ENCODE assay signal across 16 cellular contexts in the genomic region with DNA sequence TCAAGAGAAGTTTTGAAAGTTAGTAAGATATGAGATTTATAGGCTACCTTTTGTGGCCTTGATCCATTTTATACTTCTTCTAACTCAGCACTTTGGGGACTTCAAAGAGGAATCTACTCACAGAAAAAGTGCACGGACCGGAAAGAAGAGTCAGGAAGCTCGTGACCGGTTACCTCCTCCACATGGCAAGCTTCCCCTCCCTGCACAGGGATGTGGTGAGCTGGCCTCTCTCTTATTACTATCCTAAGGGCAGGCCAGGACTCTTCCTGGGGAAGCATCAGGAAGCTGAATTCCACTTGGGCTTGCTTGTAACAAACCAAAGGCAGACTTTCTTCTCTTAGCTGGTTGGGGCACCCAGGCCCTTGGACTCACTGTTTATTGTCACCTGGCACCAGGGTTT.
"Had no signal": no experiment of that assay in that cellular context is flagged by ENCODE, and none has a peak within 500 bp of the region (broad histone marks: within the 10 kb centered on the region; RNA-seq: fewer than 3 reads in every experiment).

No MANE protein-coding gene starts in this region.

- DNase-seq: activated CD4-positive, alpha-beta T cell treated with anti-CD3 and anti-CD28 coated beads for 4 hours; activated CD8-positive, alpha-beta T cell treated with anti-CD3 and anti-CD28 coated beads, Interleukin-2, amount 10 ng/mL, durations not matched to agents 7 days and 5 days; activated naive CD4-positive, alpha-beta T cell treated with Interleukin-2 at 50 U/mL for 16 hours; colonic mucosa; effector CD4-positive, alpha-beta T cell; psoas muscle; stimulated activated CD4-positive, alpha-beta T cell treated with anti-CD3 and anti-CD28 coated beads, Interleukin-12 subunit alpha, Interleukin-12 subunit beta, amount 100 ng/mL, for 4 hours; stimulated activated naive CD8-positive, alpha-beta T cell treated with anti-CD3 and anti-CD28 coated beads, Interleukin-15, Interleukin-2, amounts not matched to agents 100 U/mL and 50 U/mL, for 24 hours; T-helper 1 cell; upper lobe of right lung; WERI-Rb-1 had no signal

- H3K4me1 ChIP-seq: colonic mucosa, psoas muscle, suprapubic skin, upper lobe of right lung had no signal

- H3K4me3 ChIP-seq: colonic mucosa, hepatocyte, psoas muscle, suprapubic skin, upper lobe of right lung had no signal

- H3K4me3 Mint-ChIP-seq: activated CD8-positive, alpha-beta T cell treated with anti-CD3 and anti-CD28 coated beads, Interleukin-2, amount 10 ng/mL, durations not matched to agents 7 days and 5 days; activated T-helper 1 cell treated with anti-CD3 and anti-CD28 coated beads, Interleukin-12 subunit alpha, Interleukin-12 subunit beta, Interleukin-2, Interleukin-4 antibody, amounts not matched to agents 30 ng/mL and 10 ng/mL and 1 ng/mL, durations not matched to agents 14 hours and 24 hours and 36 hours; natural killer cell treated with Interleukin-12 subunit alpha and Interleukin-12 subunit beta and Interleukin-15 and Interleukin-18, amount 100 ng/mL, for 72 hours had no signal

- H3K36me3 Mint-ChIP-seq: natural killer cell treated with Interleukin-12 subunit alpha and Interleukin-12 subunit beta and Interleukin-15 and Interleukin-18, amount 100 ng/mL, for 72 hours had no signal

- ATAC-seq: activated CD8-positive, alpha-beta T cell treated with anti-CD3 and anti-CD28 coated beads, Interleukin-2, amount 10 ng/mL, durations not matched to agents 7 days and 5 days; natural killer cell treated with Interleukin-12 subunit alpha and Interleukin-12 subunit beta and Interleukin-15 and Interleukin-18, amount 100 ng/mL, for 72 hours; psoas muscle; stimulated activated naive CD8-positive, alpha-beta T cell treated with anti-CD3 and anti-CD28 coated beads, Interleukin-15, Interleukin-2, amounts not matched to agents 100 U/mL and 50 U/mL, for 24 hours; upper lobe of right lung had no signal

- H3K27ac Mint-ChIP-seq: activated CD8-positive, alpha-beta T cell treated with anti-CD3 and anti-CD28 coated beads, Interleukin-2, amount 10 ng/mL, durations not matched to agents 7 days and 5 days; activated T-helper 1 cell treated with anti-CD3 and anti-CD28 coated beads, Interleukin-12 subunit alpha, Interleukin-12 subunit beta, Interleukin-2, Interleukin-4 antibody, amounts not matched to agents 30 ng/mL and 10 ng/mL and 1 ng/mL, durations not matched to agents 14 hours and 24 hours and 36 hours; natural killer cell treated with Interleukin-12 subunit alpha and Interleukin-12 subunit beta and Interleukin-15 and Interleukin-18, amount 100 ng/mL, for 72 hours had no signal

- FAIRE-seq: astrocyte had no signal

- H3K27ac ChIP-seq: colonic mucosa, hepatocyte, psoas muscle, suprapubic skin, upper lobe of right lung, WERI-Rb-1 had no signal

- H3K4me2 ChIP-seq: hepatocyte had no signal

- H3K27me3 Mint-ChIP-seq: natural killer cell treated with Interleukin-12 subunit alpha and Interleukin-12 subunit beta and Interleukin-15 and Interleukin-18, amount 100 ng/mL, for 72 hours had no signal

- H3K9me3 ChIP-seq: colonic mucosa, psoas muscle, suprapubic skin, upper lobe of right lung had no signal

- H3K36me3 ChIP-seq: colonic mucosa, suprapubic skin, upper lobe of right lung, WERI-Rb-1 had no signal

- H3K9me3 Mint-ChIP-seq: activated T-helper 1 cell treated with anti-CD3 and anti-CD28 coated beads, Interleukin-12 subunit alpha, Interleukin-12 subunit beta, Interleukin-2, Interleukin-4 antibody, amounts not matched to agents 30 ng/mL and 10 ng/mL and 1 ng/mL, durations not matched to agents 14 hours and 24 hours and 36 hours; natural killer cell treated with Interleukin-12 subunit alpha and Interleukin-12 subunit beta and Interleukin-15 and Interleukin-18, amount 100 ng/mL, for 72 hours had no signal

- H3K79me2 ChIP-seq: hepatocyte had no signal

- H2AFZ ChIP-seq: hepatocyte had no signal

- H3K27me3 ChIP-seq: colonic mucosa, hepatocyte, suprapubic skin, upper lobe of right lung had no signal
